Comparison of ENCODE assay signal across 15 cellular contexts in the genomic region with DNA sequence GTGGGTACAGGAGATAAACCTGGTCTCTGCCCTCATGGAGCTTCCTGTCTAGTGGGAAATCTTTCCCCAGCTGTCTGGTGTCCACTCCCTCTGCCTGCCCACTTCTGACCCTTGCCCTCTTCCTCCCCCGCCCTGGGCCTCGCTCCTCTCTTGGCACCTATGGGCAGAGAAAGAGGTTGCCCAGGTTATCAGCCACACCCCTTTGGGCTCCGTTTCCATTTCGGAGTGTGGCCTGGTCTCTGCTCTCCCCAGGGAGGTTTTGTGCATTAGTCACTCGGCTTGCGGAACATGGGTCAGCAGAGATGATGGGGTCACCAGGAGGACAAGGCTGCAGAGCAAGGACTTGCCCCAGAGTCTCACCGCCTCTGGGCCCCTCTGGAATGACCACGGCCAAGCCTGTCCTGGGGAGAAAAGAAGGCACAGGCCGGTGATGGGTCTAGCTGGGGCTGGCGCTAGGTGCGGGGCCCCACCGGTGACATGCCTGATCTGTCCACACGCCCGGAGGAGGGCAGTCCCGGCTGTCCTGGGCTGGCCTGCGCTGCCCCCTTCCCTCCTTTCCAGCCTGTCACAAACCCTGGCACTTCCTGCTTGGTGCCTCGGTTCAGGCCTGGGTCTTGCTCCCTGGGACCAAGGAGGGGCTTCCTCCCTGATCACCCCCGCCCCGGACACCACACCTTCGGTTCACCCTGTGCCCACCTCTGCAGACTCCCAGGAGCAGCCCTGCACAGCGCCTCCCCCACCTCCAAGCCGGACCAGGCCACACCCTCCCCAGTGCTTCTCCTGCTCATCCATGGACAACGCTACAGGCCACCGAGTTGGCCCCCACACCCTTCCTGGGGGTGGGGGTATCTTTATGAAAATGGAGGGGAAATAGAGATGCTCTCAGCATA. TPM values are rescaled to one million over a fixed set of nuclear protein-coding genes. Genes with fewer than 3 reads are reported as not detected.
DNase-seq lines count a peak whose midpoint lies in the region; ATAC-seq, FAIRE-seq and TF ChIP-seq lines count a peak whose summit lies in the region.
"Had no signal": no experiment of that assay in that cellular context is flagged by ENCODE, and none has a peak within 500 bp of the region (broad histone marks: within the 10 kb centered on the region; RNA-seq: fewer than 3 reads in every experiment).

No MANE protein-coding gene starts in this region.

- no peaks in the 10 kb centered on the region for H3K79me2 ChIP-seq in neural progenitor cell (ENCODE audit: low read depth)

- H3K27me3 Mint-ChIP-seq in neural progenitor cell (ENCODE audit: insufficient read depth, low read depth) = peaks cover 6% of the 10 kb centered on the region

- TF ChIP-seq CTCF in fibroblast of pulmonary artery (IDR thresholded peaks at IDR 0.05; ENCODE audit: low read length, missing control alignments) (no peak), neural progenitor cell (IDR thresholded peaks at IDR 0.05) (no peak), foreskin keratinocyte (conservative IDR thresholded peaks at IDR 0.05) (no peak)

- H3K36me3 Mint-ChIP-seq in neural progenitor cell = no peaks in the 10 kb centered on the region
- H3K36me3 Mint-ChIP-seq: CD4-positive, CD25-positive, alpha-beta regulatory T cell had no signal

- TF ChIP-seq POLR2A in H54 (IDR thresholded peaks at IDR 0.05; ENCODE audit: low read depth, low read length) = no peak

- no peak overlapping the region for H3K9ac ChIP-seq in neural progenitor cell

- H3K27ac ChIP-seq in SJSA1 = no peak overlapping the region
- no peak overlapping the region for H3K27ac ChIP-seq in neural progenitor cell
- H3K27ac ChIP-seq in foreskin keratinocyte = no peak overlapping the region
- H3K27ac ChIP-seq: sigmoid colon had no signal

- no peaks in the 10 kb centered on the region for H3F3A ChIP-seq in neural progenitor cell (ENCODE audit: low read depth)

- H3K9me3 Mint-ChIP-seq in neural progenitor cell = peaks cover 3% of the 10 kb centered on the region
- H3K9me3 Mint-ChIP-seq: CD4-positive, CD25-positive, alpha-beta regulatory T cell had no signal

- H4K20me1 ChIP-seq in neural progenitor cell (ENCODE audit: low read depth) = no peaks in the 10 kb centered on the region

- no peak for ATAC-seq in foreskin keratinocyte
- ATAC-seq: left ventricle myocardium superior had no signal

- H2AFZ ChIP-seq in neural progenitor cell (replicated peaks) = no peak overlapping the region

- no peaks in the 10 kb centered on the region for H3K9me3 ChIP-seq in SJSA1 (replicated peaks)
- no peaks in the 10 kb centered on the region for H3K9me3 ChIP-seq in neural progenitor cell (ENCODE audit: low read depth)
- H3K9me3 ChIP-seq: sigmoid colon had no signal

- peaks cover 17% of the 10 kb centered on the region for H3K4me1 ChIP-seq in SJSA1 (replicated peaks)
- H3K4me1 ChIP-seq in neural progenitor cell = no peaks in the 10 kb centered on the region
- no peaks in the 10 kb centered on the region for H3K4me1 ChIP-seq in foreskin keratinocyte

- H3K27me3 ChIP-seq in SJSA1 (replicated peaks) (no peaks in the 10 kb centered on the region), neural progenitor cell (no peaks in the 10 kb centered on the region), foreskin keratinocyte (peaks cover 13% of the 10 kb centered on the region)
- H3K27me3 ChIP-seq: sigmoid colon had no signal

- no peak overlapping the region for H3K4me3 ChIP-seq in SJSA1
- no peak overlapping the region for H3K4me3 ChIP-seq in fibroblast of pulmonary artery (replicated peaks; ENCODE audit: low read depth, low read length)
- H3K4me3 ChIP-seq in neural progenitor cell = no peak overlapping the region
- H3K4me3 ChIP-seq: sigmoid colon had no signal

- no peaks in the 10 kb centered on the region for H3K36me3 ChIP-seq in SJSA1
- H3K36me3 ChIP-seq in neural progenitor cell = no peaks in the 10 kb centered on the region
- H3K36me3 ChIP-seq: sigmoid colon had no signal

- peak; percentile 97 for DNase-seq in H54 (ENCODE audit: insufficient read length, low spot score)
- DNase-seq in SJSA1 (ENCODE audit: low read depth in 1 of 2, low spot score in 2 of 2) = peak; percentile 60 to 77
- DNase-seq in fibroblast of pulmonary artery (ENCODE audit: low read depth) = peak; percentile 50
- DNase-seq in renal cortical epithelial cell (ENCODE audit: low read depth) = peak; percentile 42
- no peak for DNase-seq in T-helper 9 cell
- no peak for DNase-seq in KG1 (lab: John Stamatoyannopoulos, UW)
- no peak for DNase-seq in neural progenitor cell (ENCODE audit: low spot score)
- DNase-seq in foreskin keratinocyte = no peak
- DNase-seq: activated gamma-delta T cell treated with Interleukin-2 at 50 U/mL for 16 hours; CD4-positive, CD25-positive, alpha-beta regulatory T cell; GOT3; left ventricle myocardium superior; sigmoid colon; stimulated activated naive CD4-positive, alpha-beta T cell treated with Interleukin-2 at 50 U/mL for 16 hours had no signal

- H3K27ac Mint-ChIP-seq in neural progenitor cell = no peak overlapping the region
- H3K27ac Mint-ChIP-seq: CD4-positive, CD25-positive, alpha-beta regulatory T cell had no signal

- peaks cover 9% of the 10 kb centered on the region for H3K4me1 Mint-ChIP-seq in neural progenitor cell

- H3K4me2 ChIP-seq in neural progenitor cell = no peak overlapping the region

- FAIRE-seq in H54 (lab: Jason Lieb, UNC) = peak; percentile 94

- H3K4me3 Mint-ChIP-seq in neural progenitor cell = no peak overlapping the region
- H3K4me3 Mint-ChIP-seq: CD4-positive, CD25-positive, alpha-beta regulatory T cell had no signal

RNA-seq across cellular contexts. Expression of gene MUC4, which starts 35.6 kb away (rescaled TPM):
- not detected in 2 replicates for total RNA-seq in SJSA1 (2014; rRNA removed; shearing (Covaris generic))
- total RNA-seq in renal cortical epithelial cell = 0.05 and 3.5 TPM in 2 replicates
- 0.53 TPM in 1 of 2 replicates, not detected in the other for total RNA-seq in neural progenitor cell (ENCODE audit: low replicate concordance)
- total RNA-seq in foreskin keratinocyte = not detected in 2 replicates
- not detected in 2 replicates for polyA plus RNA-seq in foreskin keratinocyte
- total RNA-seq: CD4-positive, CD25-positive, alpha-beta regulatory T cell; left ventricle myocardium superior had no signal
- polyA plus RNA-seq: CD4-positive, CD25-positive, alpha-beta regulatory T cell; neural cell had no signal

Comparison
In these comparisons a context has a peak if more than half of its experiments do, and no peak if none do; other contexts are left out.
1. DNase-seq: peak in H54 (single experiment), SJSA1 (2 of 2), fibroblast of pulmonary artery (single experiment) and renal cortical epithelial cell (single experiment); none in T-helper 9 cell (single experiment), KG1 (single experiment), neural progenitor cell (single experiment) and foreskin keratinocyte (0 of 2).